Comparison of ENCODE assay signal across 6 cellular contexts in the genomic region with DNA sequence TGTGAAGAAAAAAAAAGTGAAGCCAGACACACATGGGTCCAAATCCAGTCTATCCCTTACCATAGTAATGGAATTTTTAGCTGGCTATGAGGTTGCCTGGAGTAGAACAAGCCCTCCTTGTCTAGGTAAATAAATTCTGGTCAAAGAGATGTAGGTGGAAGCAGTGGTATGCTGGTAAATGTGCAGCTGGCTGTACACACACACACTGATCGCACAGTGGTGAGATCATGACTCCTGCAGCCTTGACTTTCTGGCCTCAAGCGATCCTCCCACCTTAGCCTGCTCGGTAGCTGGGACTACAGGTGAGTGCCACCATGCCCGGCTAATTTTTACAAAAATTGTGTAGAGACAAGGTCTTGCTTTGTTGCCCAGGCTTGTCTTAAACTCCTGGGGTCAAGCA.
"Had no signal": no experiment of that assay in that cellular context is flagged by ENCODE, and none has a peak within 500 bp of the region (broad histone marks: within the 10 kb centered on the region; RNA-seq: fewer than 3 reads in every experiment).

No MANE protein-coding gene starts in this region.

- FAIRE-seq: K562 had no signal

- H3K27ac ChIP-seq: HL-60, KMS-11 had no signal

- H3K4me3 ChIP-seq: K562 had no signal

- DNase-seq: IMR-90, KBM-7, KG1 had no signal

- H3K4me2 ChIP-seq: KMS-11 had no signal

- ATAC-seq: K562 had no signal

- H3K9ac ChIP-seq: KMS-11 had no signal
